Comparison of ENCODE assay signal across 8 cellular contexts in genomic region chr3:48989796-48990635, GRCh38. TPM values are rescaled to one million over a fixed set of nuclear protein-coding genes. Genes with fewer than 3 reads are reported as not detected.
DNase-seq lines count a peak whose midpoint lies in the region; ATAC-seq and TF ChIP-seq lines count a peak whose summit lies in the region.

Gene P4HTM (plus strand): TSS chr3:48990241. CDS start chr3:48990257, 16 bp downstream.

- H3K27ac Mint-ChIP-seq in activated CD4-positive, alpha-beta T cell treated with anti-CD3 and anti-CD28 coated beads for 36 hours, result peak within 1 kb of the TSS; percentile 93

- intact Hi-C loops in activated CD4-positive, alpha-beta T cell treated with anti-CD3 and anti-CD28 coated beads for 36 hours (cut with DNase I, micrococcal nuclease), result loop anchor here (1.0 to 5.0 kb wide), 10 partner anchors 17 to 459 kb away; partner anchors contain the start of genes QRICH1 (in 2 of the 2), WDR6 (in 2 of the 2), ARIH2 (in 1 of the 2) and DALRD3 (in 1 of the 2)

- H3K36me3 Mint-ChIP-seq in activated CD4-positive, alpha-beta T cell treated with anti-CD3 and anti-CD28 coated beads for 36 hours (ENCODE audit: low read depth), result peaks cover 25% of the 10 kb centered on the region

- TF ChIP-seq CTCF in GM12875 (IDR thresholded peaks at IDR 0.05; ENCODE audit: borderline replicate concordance, insufficient read depth, low read depth, low read length), result no peak

- POLR2A ChIA-PET in activated CD4-positive, alpha-beta T cell treated with anti-CD3 and anti-CD28 coated beads for 36 hours (lab: Charles Lee), result interaction anchor here (0.6 to 3.0 kb wide), 7 partner anchors 17 to 348 kb away, joined by 3 to 8 read pairs (median 4); partner anchors contain the start of genes IMPDH2, NDUFAF3, QRICH1 and WDR6

- peaks cover 35% of the 10 kb centered on the region for H3K4me1 Mint-ChIP-seq in activated CD4-positive, alpha-beta T cell treated with anti-CD3 and anti-CD28 coated beads for 36 hours

- ATAC-seq in HG02678 (IDR thresholded peaks at IDR 0.05; ENCODE audit: unreplicated experiment), result peak; percentile 60
- ATAC-seq in activated CD4-positive, alpha-beta T cell treated with anti-CD3 and anti-CD28 coated beads for 36 hours, result peak; percentile 76

- H3K27me3 Mint-ChIP-seq in activated CD4-positive, alpha-beta T cell treated with anti-CD3 and anti-CD28 coated beads for 36 hours, result no peaks in the 10 kb centered on the region

- peak within 1 kb of the TSS; percentile 95 for H3K4me3 Mint-ChIP-seq in activated CD4-positive, alpha-beta T cell treated with anti-CD3 and anti-CD28 coated beads for 36 hours

- DNase-seq in NCI-H226, result peak; percentile 98
- DNase-seq in activated CD4-positive, alpha-beta T cell treated with anti-CD3 and anti-CD28 coated beads for 36 hours, result peak; percentile 90
- peak; percentile 82 for DNase-seq in cerebellum (ENCODE audit: low spot score)
- DNase-seq in kidney glomerular epithelial cell (lab: John Stamatoyannopoulos, UW), result peak; percentile 88
- peak; percentile 33 to 69 for DNase-seq in stimulated activated CD4-positive, alpha-beta T cell treated with anti-CD3 and anti-CD28 coated beads, Interleukin-1b, Interleukin-23, amount 100 ng/mL, for 1 hour (ENCODE audit: low read depth in 2 of 2)
- no peak for DNase-seq in GM19240 (ENCODE audit: insufficient read length, low spot score)

- H3K4me3 ChIP-seq in GM12875 (ENCODE audit: low read depth, low read length), result peak within 1 kb of the TSS; percentile 93

- CTCF ChIA-PET in activated CD4-positive, alpha-beta T cell treated with anti-CD3 and anti-CD28 coated beads for 36 hours (lab: Charles Lee), result interaction anchor here (0.6 to 6.3 kb wide), 9 partner anchors 11 to 273 kb away, joined by 3 to 61 read pairs (median 4); partner anchors contain the start of genes IMPDH2, IP6K2, NDUFAF3 and QRICH1

- H3K9me3 Mint-ChIP-seq in activated CD4-positive, alpha-beta T cell treated with anti-CD3 and anti-CD28 coated beads for 36 hours (ENCODE audit: low read depth), result no peaks in the 10 kb centered on the region

RNA-seq across cellular contexts. Expression of gene P4HTM, which starts in this region (rescaled TPM):
- 10 to 100 TPM; 25.7 to 30.4 TPM for total RNA-seq in activated CD4-positive, alpha-beta T cell treated with anti-CD3 and anti-CD28 coated beads for 36 hours
- total RNA-seq in cerebellum, result 44.4 TPM
